Comparison of ENCODE assay signal across 1 cellular context in genomic region chr1:3459051-3459908, GRCh38.
TF ChIP-seq lines count a peak whose summit lies in the region.

No MANE protein-coding gene starts in this region.

TF ChIP-seq in H1, 55 proteins besides CTCF, POLR2A, EP300 and RAD21:
- TF ChIP-seq ATF2 (IDR thresholded peaks at IDR 0.05; ENCODE audit: low read length) (no peak), ZNF274 (IDR thresholded peaks at IDR 0.05; ENCODE audit: borderline replicate concordance, extremely low read depth, low read length) (no peak), BCL11A (IDR thresholded peaks at IDR 0.05; ENCODE audit: low read depth in 2 of 2, low read length in 2 of 2) (no peak), NANOG (IDR thresholded peaks at IDR 0.05; ENCODE audit: insufficient read depth, low read depth, low read length, poor library complexity, severe bottlenecking) (no peak), CHD7 (IDR thresholded peaks at IDR 0.05; ENCODE audit: insufficient replicate concordance, low read length) (no peak), HDAC2 (IDR thresholded peaks at IDR 0.05; ENCODE audit: borderline replicate concordance in 1 of 2, low read depth in 2 of 2, low read length in 2 of 2) (no peak), ATF3 (IDR thresholded peaks at IDR 0.05; ENCODE audit: insufficient read depth, low read depth, low read length) (no peak)
